8 cellular contexts compared by ENCODE assay signal in genomic region chr3:40523781-40524180, GRCh38. TPM values are rescaled to one million over a fixed set of nuclear protein-coding genes. Genes with fewer than 3 reads are reported as not detected.
DNase-seq lines count a peak whose midpoint lies in the region; ATAC-seq and TF ChIP-seq lines count a peak whose summit lies in the region.

No MANE protein-coding gene starts in this region.

- H3K4me3 ChIP-seq in stomach smooth muscle (ENCODE audit: low read length in 2 of 2) (peak overlapping the region in 1 of 2 donors; percentile 97), MG63 (no peak overlapping the region), H7 (ENCODE audit: insufficient read depth, low read depth, low read length) (no peak overlapping the region)

- POLR2A ChIA-PET in activated CD8-positive, alpha-beta T cell treated with anti-CD3 and anti-CD28 coated beads for 36 hours (lab: Charles Lee): interaction anchor here (0.9 to 1.8 kb wide), 7 partner anchors 10 to 71 kb away, joined by 3 to 11 read pairs (median 4); partner anchors contain the start of genes RPL14, ZNF619 and ZNF620

- peaks cover 0 to 4% of the 10 kb centered on the region in 2 donors for H3K36me3 ChIP-seq in stomach smooth muscle (ENCODE audit: control insufficient read depth in 2 of 2, insufficient read depth in 2 of 2, low read length in 2 of 2)
- peaks cover 20% of the 10 kb centered on the region; the same call in 1 of the 2 replicates for H3K36me3 ChIP-seq in MG63
- H3K36me3 ChIP-seq in H7 (replicated peaks; ENCODE audit: control insufficient read depth, insufficient read depth, low read length): peaks cover 2% of the 10 kb centered on the region

- H3K36me3 Mint-ChIP-seq in activated CD8-positive, alpha-beta T cell treated with anti-CD3 and anti-CD28 coated beads for 36 hours (ENCODE audit: low read depth): peaks cover 23% of the 10 kb centered on the region
- H3K36me3 Mint-ChIP-seq in immature natural killer cell: peaks cover 4 to 21% (median 19%) of the 10 kb centered on the region in 3 donors

- H3K9ac ChIP-seq in stomach smooth muscle (ENCODE audit: low read length in 2 of 2): peak overlapping the region; percentile 89 to 98

- no peak for TF ChIP-seq CTCF in activated CD8-positive, alpha-beta T cell treated with anti-CD3 and anti-CD28 coated beads for 36 hours (IDR thresholded peaks at IDR 0.05)

- H3K4me3 Mint-ChIP-seq in activated CD8-positive, alpha-beta T cell treated with anti-CD3 and anti-CD28 coated beads for 36 hours: peak overlapping the region; percentile 90
- peak overlapping the region; percentile 91 to 96 (median 94) for H3K4me3 Mint-ChIP-seq in immature natural killer cell

- no peaks in the 10 kb centered on the region for H3K27me3 Mint-ChIP-seq in activated CD8-positive, alpha-beta T cell treated with anti-CD3 and anti-CD28 coated beads for 36 hours
- H3K27me3 Mint-ChIP-seq in immature natural killer cell (ENCODE audit: low read depth in 3 of 3): no peaks in the 10 kb centered on the region

- H3K9me3 ChIP-seq in stomach smooth muscle (ENCODE audit: control insufficient read depth in 2 of 2, low read length in 2 of 2): no peaks in the 10 kb centered on the region
- H3K9me3 ChIP-seq in MG63: no peaks in the 10 kb centered on the region

- peak overlapping the region; percentile 88 for H3K27ac ChIP-seq in stomach smooth muscle (ENCODE audit: low read length)

- CTCF ChIA-PET in activated CD8-positive, alpha-beta T cell treated with anti-CD3 and anti-CD28 coated beads for 36 hours (lab: Charles Lee): interaction anchor here (0.8 to 1.0 kb wide), 3 partner anchors 46 to 332 kb away, joined by 3 to 4 read pairs (median 3); no protein-coding TSS in a partner anchor

- H3K9me3 Mint-ChIP-seq in activated CD8-positive, alpha-beta T cell treated with anti-CD3 and anti-CD28 coated beads for 36 hours: no peaks in the 10 kb centered on the region
- H3K9me3 Mint-ChIP-seq in immature natural killer cell: no peaks in the 10 kb centered on the region

- ATAC-seq in activated CD8-positive, alpha-beta T cell treated with anti-CD3 and anti-CD28 coated beads for 36 hours: no peak

- peak overlapping the region; percentile 91 for H3K27ac Mint-ChIP-seq in activated CD8-positive, alpha-beta T cell treated with anti-CD3 and anti-CD28 coated beads for 36 hours
- H3K27ac Mint-ChIP-seq in immature natural killer cell: peak overlapping the region; percentile 86 to 96 (median 92)

- intact Hi-C loops in activated CD8-positive, alpha-beta T cell treated with anti-CD3 and anti-CD28 coated beads for 36 hours (cut with micrococcal nuclease): no loop called here

- H3K27me3 ChIP-seq in stomach smooth muscle (ENCODE audit: control insufficient read depth in 1 of 2, insufficient read depth in 2 of 2, low read length in 2 of 2): no peaks in the 10 kb centered on the region
- no peaks in the 10 kb centered on the region for H3K27me3 ChIP-seq in MG63
- H3K27me3 ChIP-seq in H7 (ENCODE audit: control insufficient read depth, insufficient read depth, low read length): no peaks in the 10 kb centered on the region

- H3K4me1 Mint-ChIP-seq in activated CD8-positive, alpha-beta T cell treated with anti-CD3 and anti-CD28 coated beads for 36 hours (ENCODE audit: low read depth): peaks cover 23% of the 10 kb centered on the region
- H3K4me1 Mint-ChIP-seq in immature natural killer cell: peaks cover 27 to 38% of the 10 kb centered on the region in 2 donors

- H3K4me1 ChIP-seq in stomach smooth muscle (ENCODE audit: control insufficient read depth, insufficient read depth, low read length): peaks cover 15% of the 10 kb centered on the region

- DNase-seq in NCI-H82 (lab: John Stamatoyannopoulos, UW) (peak; percentile 1), NCI-H82 treated with DMSO at 0.1 percent for 48 hours (lab: John Stamatoyannopoulos, UW; ENCODE audit: unreplicated experiment) (no peak), immature natural killer cell (no peak), MG63 (no peak), DMS79 treated with DMSO at 0.1 percent for 48 hours (lab: John Stamatoyannopoulos, UW) (no peak), H7 (no peak)
- DNase-seq in activated CD8-positive, alpha-beta T cell treated with anti-CD3 and anti-CD28 coated beads for 36 hours: no peak

RNA-seq across cellular contexts. Expression of gene ZNF621, which starts 1.0 kb away (rescaled TPM):
- total RNA-seq in activated CD8-positive, alpha-beta T cell treated with anti-CD3 and anti-CD28 coated beads for 36 hours: 10 to 100 TPM; 18.5 to 19.1 TPM
- polyA plus RNA-seq in immature natural killer cell: 1 to 10 TPM in 1 of 3 donors, under 1 TPM in 2; 0.64 to 5.6 (median 0.66) TPM
- 3.6 and 10.2 TPM in 2 replicates for total RNA-seq in MG63 (2014; rRNA removed; shearing (Covaris generic); ENCODE audit: low replicate concordance)
- 6.4 and 9.4 TPM in 2 replicates for total RNA-seq in H7 (2014; rRNA removed; shearing (Covaris generic))

RNA-seq across cellular contexts. Expression of gene ZNF620, which starts 17.9 kb away (rescaled TPM):
- 1 to 10 TPM; 2.5 to 3.6 TPM for total RNA-seq in activated CD8-positive, alpha-beta T cell treated with anti-CD3 and anti-CD28 coated beads for 36 hours
- 1 to 10 TPM; 1.3 to 4.7 (median 1.7) TPM for polyA plus RNA-seq in immature natural killer cell
- total RNA-seq in MG63 (2014; rRNA removed; shearing (Covaris generic); ENCODE audit: low replicate concordance): 0.10 and 0.36 TPM in 2 replicates
- 5.6 and 8.8 TPM in 2 replicates for total RNA-seq in H7 (2014; rRNA removed; shearing (Covaris generic))

RNA-seq across cellular contexts. Expression of gene ZNF619, which starts 46.9 kb away (rescaled TPM):
- total RNA-seq in activated CD8-positive, alpha-beta T cell treated with anti-CD3 and anti-CD28 coated beads for 36 hours: 1 to 10 TPM; 5.7 to 6.3 TPM
- polyA plus RNA-seq in immature natural killer cell: 1 to 10 TPM; 1.8 to 4.7 (median 2.6) TPM
- 0.79 and 2.2 TPM in 2 replicates for total RNA-seq in MG63 (2014; rRNA removed; shearing (Covaris generic); ENCODE audit: low replicate concordance)
- total RNA-seq in H7 (2014; rRNA removed; shearing (Covaris generic)): 2.2 and 5.3 TPM in 2 replicates
